23 cellular contexts compared by ENCODE assay signal in the genomic region with DNA sequence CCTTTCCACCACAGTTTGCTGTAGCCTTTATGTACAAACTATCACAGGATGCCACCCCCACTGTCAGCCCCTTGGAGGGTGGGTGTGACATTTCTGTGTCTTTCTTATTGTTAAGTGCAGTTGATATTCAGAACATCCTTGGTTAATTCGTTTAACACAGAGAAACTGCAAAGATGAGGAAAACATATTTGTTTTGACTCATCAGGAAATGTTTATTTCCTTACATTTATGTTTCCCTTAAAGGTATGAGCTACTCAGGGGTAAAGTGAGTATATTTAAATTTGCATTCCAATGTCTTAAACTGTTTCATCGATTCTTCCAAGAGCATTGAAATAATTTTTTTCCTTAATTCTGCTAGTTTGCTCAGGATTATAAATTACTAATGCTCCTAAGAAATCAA.
A peak's percentile ranks its signal among the peaks of the same experiment; 100 is the strongest.
DNase-seq lines count a peak whose midpoint lies in the region; ATAC-seq, FAIRE-seq and TF ChIP-seq lines count a peak whose summit lies in the region.
"Had no signal": no experiment of that assay in that cellular context is flagged by ENCODE, and none has a peak within 500 bp of the region (broad histone marks: within the 10 kb centered on the region; RNA-seq: fewer than 3 reads in every experiment).

No MANE protein-coding gene starts in this region.

- H3K4me1 ChIP-seq in A549 (peaks cover 11% of the 10 kb centered on the region), IMR-90 (ENCODE audit: control insufficient read depth, insufficient read depth, low read length) (0 out of 2 replicates have a peak, but pooled peaks cover 3% of the 10 kb centered on the region), PC-9 (replicated peaks; ENCODE audit: insufficient read depth) (peaks cover 16% of the 10 kb centered on the region), endothelial cell of umbilical vein (ENCODE audit: control insufficient read depth, extremely low read depth, insufficient read depth, low read length) (peaks cover 16% of the 10 kb centered on the region), MM.1S (ENCODE audit: low read length) (no peaks in the 10 kb centered on the region)
- H3K4me1 ChIP-seq: BLaER1 treated with 17β-estradiol and CSF1 and Interleukin-3, amounts not matched to agents 10 nM and 100 nM had no signal

- H3K9me2 ChIP-seq in PC-9 (ENCODE audit: insufficient read depth): no peaks in the 10 kb centered on the region
- no peaks in the 10 kb centered on the region for H3K9me2 ChIP-seq in MM.1S (replicated peaks; ENCODE audit: insufficient read depth, low read length)

- no peak overlapping the region for H3K9ac ChIP-seq in IMR-90 (ENCODE audit: low read depth, low read length)
- no peak overlapping the region for H3K9ac ChIP-seq in endothelial cell of umbilical vein (replicated peaks; ENCODE audit: extremely low read depth, insufficient read depth, low read length)
- H3K9ac ChIP-seq in MM.1S (ENCODE audit: low read length): no peak overlapping the region
- H3K9ac ChIP-seq: BLaER1 treated with 17β-estradiol and CSF1 and Interleukin-3, amounts not matched to agents 10 nM and 100 nM had no signal

- H3F3A ChIP-seq in PC-9 (ENCODE audit: insufficient read depth, low read depth): no peaks in the 10 kb centered on the region
- no peaks in the 10 kb centered on the region for H3F3A ChIP-seq in MM.1S (ENCODE audit: insufficient read depth, low read length)

- peak overlapping the region; percentile 44 for H3K4me2 ChIP-seq in A549
- H3K4me2 ChIP-seq in IMR-90 (ENCODE audit: low read depth, low read length): no peak overlapping the region
- H3K4me2 ChIP-seq in PC-9: peak overlapping the region; percentile 32
- H3K4me2 ChIP-seq in endothelial cell of umbilical vein (ENCODE audit: insufficient read depth, low read length): peak overlapping the region; percentile 57
- no peak overlapping the region for H3K4me2 ChIP-seq in MM.1S (ENCODE audit: low read depth, low read length)
- H3K4me2 ChIP-seq: BLaER1 treated with 17β-estradiol and CSF1 and Interleukin-3, amounts not matched to agents 10 nM and 100 nM had no signal

- dilution Hi-C loops in IMR-90 (cut with HindIII; ENCODE audit: low sequenced_read_pairs, unreplicated experiment): no loop called here
- dilution Hi-C loops in endothelial cell of umbilical vein (cut with MboI; ENCODE audit: extremely low pct_ligation_motif_present, low sequenced_read_pairs): no loop called here

- no peak overlapping the region for H3K4me3 Mint-ChIP-seq in T-helper 2 cell treated with Interferon-gamma antibody and Interleukin-4, amounts not matched to agents 5 μg/mL and 100 μg/mL, for 36 hours
- H3K4me3 Mint-ChIP-seq: B cell; CD4-positive, alpha-beta T cell; CD8-positive, alpha-beta T cell had no signal

- no peak for TF ChIP-seq RAD21 in A549 (conservative IDR thresholded peaks at IDR 0.05 in 1 of 2, IDR thresholded peaks at IDR 0.05 in 1 of 2)
- TF ChIP-seq RAD21 in IMR-90 (IDR thresholded peaks at IDR 0.05; ENCODE audit: low read length): no peak

- no peak overlapping the region for H3K27ac ChIP-seq in A549
- no peak overlapping the region for H3K27ac ChIP-seq in IMR-90 (ENCODE audit: insufficient read depth, low read length)
- no peak overlapping the region for H3K27ac ChIP-seq in PC-9
- H3K27ac ChIP-seq in endothelial cell of umbilical vein (ENCODE audit: insufficient read depth, low read depth, low read length): no peak overlapping the region
- no peak overlapping the region for H3K27ac ChIP-seq in MM.1S (ENCODE audit: low read length)
- H3K27ac ChIP-seq: BLaER1 treated with 17β-estradiol and CSF1 and Interleukin-3, amounts not matched to agents 10 nM and 100 nM; C4-2B had no signal

- TF ChIP-seq EP300 in A549 (IDR thresholded peaks at IDR 0.05): no peak

- H2AFZ ChIP-seq in IMR-90 (replicated peaks; ENCODE audit: low read length, poor library complexity) (no peak overlapping the region), PC-9 (no peak overlapping the region), endothelial cell of umbilical vein (ENCODE audit: low read depth, low read length) (no peak overlapping the region), MM.1S (ENCODE audit: low read length) (no peak overlapping the region)

- H3K36me3 Mint-ChIP-seq in T-helper 2 cell treated with Interferon-gamma antibody and Interleukin-4, amounts not matched to agents 5 μg/mL and 100 μg/mL, for 36 hours (ENCODE audit: low read depth): no peaks in the 10 kb centered on the region
- H3K36me3 Mint-ChIP-seq: CD8-positive, alpha-beta T cell had no signal

- DNase-seq in A549 (ENCODE audit: low read depth in 1 of 2, low spot score in 1 of 2) (no peak), IMR-90 (no peak), PC-9 (peak in 1 of 2 experiments; percentile 67), endothelial cell of umbilical vein (ENCODE audit: low read depth, low spot score) (peak; percentile 43), MM.1S (no peak), GM20000 (ENCODE audit: low spot score) (no peak)
- DNase-seq in T-helper 2 cell treated with Interferon-gamma antibody and Interleukin-4, amounts not matched to agents 5 μg/mL and 100 μg/mL, for 36 hours (ENCODE audit: low spot score): no peak
- DNase-seq: 8988T; AML-193; Caco-2; Calu3; CD4-positive, alpha-beta T cell; CD8-positive, alpha-beta T cell; DMS79 treated with DMSO at 0.1 percent for 48 hours; GF-D8 had no signal

- WGBS in A549 (ENCODE audit: missing lambda C conversion rate): 2% methylated on average over 2 of the region's 2 CpGs
- WGBS in IMR-90 (ENCODE audit: extremely low coverage in 2 of 2, insufficient read length in 1 of 2), 2 experiments: no CpG with 5 or more reads among the region's 2 CpGs

- no peak overlapping the region for H2BK15ac ChIP-seq in IMR-90 (ENCODE audit: low read depth, low read length)

- H2AK5ac ChIP-seq in IMR-90 (ENCODE audit: low read depth, low read length): no peak overlapping the region

- ATAC-seq in A549: peak in 1 of 2 experiments; percentile 23; a peak in 1 of 6 replicates
- ATAC-seq in IMR-90 (ENCODE audit: low read depth): no peak; the same call in 1 of the 2 replicates
- ATAC-seq: CD8-positive, alpha-beta T cell had no signal

- CTCF ChIA-PET in A549 (lab: Yijun Ruan, JAX): no interaction called here
- CTCF ChIA-PET in IMR-90 (lab: Yijun Ruan, JAX): no interaction called here
- CTCF ChIA-PET in PC-9 (lab: Charles Lee): no interaction called here
- CTCF ChIA-PET in endothelial cell of umbilical vein (lab: Charles Lee): interaction anchor here (1.6 kb wide), 1 partner anchor 17 kb away, joined by 3 read pairs; no protein-coding TSS in a partner anchor

- no peaks in the 10 kb centered on the region for H3K79me1 ChIP-seq in IMR-90 (ENCODE audit: low read depth in 1 of 2, low read length in 2 of 2)

- peaks cover 5% of the 10 kb centered on the region for H3K4me1 Mint-ChIP-seq in T-helper 2 cell treated with Interferon-gamma antibody and Interleukin-4, amounts not matched to agents 5 μg/mL and 100 μg/mL, for 36 hours (ENCODE audit: low read depth)
- H3K4me1 Mint-ChIP-seq: B cell had no signal

- no peak overlapping the region for H3K23ac ChIP-seq in IMR-90 (ENCODE audit: low read depth, low read length)

- peak overlapping the region; percentile 10 for H2AK9ac ChIP-seq in IMR-90 (replicated peaks; ENCODE audit: low read depth, low read length, poor library complexity)

- H3K9me3 ChIP-seq in A549: no peaks in the 10 kb centered on the region
- peaks cover 1% of the 10 kb centered on the region; the same call in 1 of the 2 replicates for H3K9me3 ChIP-seq in IMR-90 (ENCODE audit: control insufficient read depth, insufficient read depth, low read length)
- no peaks in the 10 kb centered on the region for H3K9me3 ChIP-seq in PC-9 (ENCODE audit: insufficient read depth, low read depth)
- H3K9me3 ChIP-seq in endothelial cell of umbilical vein (replicated peaks; ENCODE audit: control insufficient read depth, insufficient read depth, low read length): peaks cover 4% of the 10 kb centered on the region
- H3K9me3 ChIP-seq in MM.1S (replicated peaks; ENCODE audit: insufficient read depth, low read length): no peaks in the 10 kb centered on the region

- H2BK5ac ChIP-seq in IMR-90 (ENCODE audit: low read depth, low read length, poor library complexity, severe bottlenecking): no peak overlapping the region

- no peak overlapping the region for H4K8ac ChIP-seq in IMR-90 (ENCODE audit: low read depth in 2 of 2, low read length in 2 of 2)

- TF ChIP-seq POLR2A in A549 (IDR thresholded peaks at IDR 0.05; ENCODE audit: low read length): no peak
- TF ChIP-seq POLR2A in IMR-90 (IDR thresholded peaks at IDR 0.05; ENCODE audit: low read depth, low read length): no peak
- TF ChIP-seq POLR2A in endothelial cell of umbilical vein (IDR thresholded peaks at IDR 0.05; ENCODE audit: low read depth, low read length): no peak

- H3K56ac ChIP-seq in IMR-90 (ENCODE audit: extremely low read depth, insufficient read depth, low read length): no peak overlapping the region

- H3K4me3 ChIP-seq in A549 (no peak overlapping the region), IMR-90 (ENCODE audit: insufficient read depth, low read depth, low read length) (no peak overlapping the region), PC-9 (no peak overlapping the region), endothelial cell of umbilical vein (replicated peaks in 1 of 3; ENCODE audit: insufficient read depth in 1 of 3, low read depth in 1 of 3, low read length in 3 of 3) (peak overlapping the region in 1 of 3 experiments; percentile 45), MM.1S (ENCODE audit: low read length) (no peak overlapping the region)
- H3K4me3 ChIP-seq: BLaER1 treated with 17β-estradiol and CSF1 and Interleukin-3, amounts not matched to agents 10 nM and 100 nM had no signal

- H3K27ac Mint-ChIP-seq in T-helper 2 cell treated with Interferon-gamma antibody and Interleukin-4, amounts not matched to agents 5 μg/mL and 100 μg/mL, for 36 hours: no peak overlapping the region
- H3K27ac Mint-ChIP-seq: B cell; CD4-positive, alpha-beta T cell; CD8-positive, alpha-beta T cell had no signal

- TF ChIP-seq CTCF in A549 (IDR thresholded peaks at IDR 0.05) (no peak), IMR-90 (conservative IDR thresholded peaks at IDR 0.05; ENCODE audit: low read depth, low read length) (no peak), PC-9 (conservative IDR thresholded peaks at IDR 0.05) (no peak), endothelial cell of umbilical vein (IDR thresholded peaks at IDR 0.05; ENCODE audit: extremely low read depth in 1 of 2, insufficient read depth in 1 of 2, low read depth in 1 of 2, low read length in 2 of 2) (no peak), MM.1S (IDR thresholded peaks at IDR 0.05; ENCODE audit: low read length) (no peak), GM20000 (IDR thresholded peaks at IDR 0.05; ENCODE audit: extremely low read depth, missing control alignments) (no peak)

- no peaks in the 10 kb centered on the region for H3K79me2 ChIP-seq in PC-9 (ENCODE audit: low read depth)
- no peaks in the 10 kb centered on the region for H3K79me2 ChIP-seq in endothelial cell of umbilical vein (ENCODE audit: control insufficient read depth, insufficient read depth, low read length)
- no peaks in the 10 kb centered on the region for H3K79me2 ChIP-seq in MM.1S (ENCODE audit: low read length)

- H3K14ac ChIP-seq in IMR-90 (replicated peaks; ENCODE audit: low read depth, low read length): no peak overlapping the region

- H3K9me3 Mint-ChIP-seq in T-helper 2 cell treated with Interferon-gamma antibody and Interleukin-4, amounts not matched to agents 5 μg/mL and 100 μg/mL, for 36 hours: no peaks in the 10 kb centered on the region
- H3K9me3 Mint-ChIP-seq: CD4-positive, alpha-beta T cell; CD8-positive, alpha-beta T cell had no signal

- H4K20me1 ChIP-seq in IMR-90 (ENCODE audit: insufficient read depth, low read length): no peaks in the 10 kb centered on the region
- H4K20me1 ChIP-seq in PC-9 (ENCODE audit: insufficient read depth): no peaks in the 10 kb centered on the region
- no peaks in the 10 kb centered on the region for H4K20me1 ChIP-seq in endothelial cell of umbilical vein (replicated peaks; ENCODE audit: control insufficient read depth, extremely low read depth, insufficient read depth, low read length)
- H4K20me1 ChIP-seq in MM.1S (ENCODE audit: insufficient read depth, low read length): no peaks in the 10 kb centered on the region
- H4K20me1 ChIP-seq: BLaER1 treated with 17β-estradiol and CSF1 and Interleukin-3, amounts not matched to agents 10 nM and 100 nM had no signal

- no peak overlapping the region for H3K18ac ChIP-seq in IMR-90 (ENCODE audit: low read depth, low read length)

- no peak overlapping the region for H2BK20ac ChIP-seq in IMR-90 (ENCODE audit: low read depth, low read length)

- no peak overlapping the region; the same call in 1 of the 2 replicates for H3K4ac ChIP-seq in IMR-90 (ENCODE audit: low read depth, low read length)

- no TSS peak for BruUV-seq in IMR-90 (replicated peaks; lab: Mats Ljungman, UMichigan)
- no TSS peak for BruUV-seq in PC-9 (replicated peaks; lab: Mats Ljungman, UMichigan)
- BruUV-seq in endothelial cell of umbilical vein (replicated peaks; lab: Mats Ljungman, UMichigan): no TSS peak

- no peak overlapping the region for H4K91ac ChIP-seq in IMR-90 (ENCODE audit: insufficient read depth, low read depth, low read length)

- H3K9me1 ChIP-seq in IMR-90 (ENCODE audit: insufficient read depth, low read length): no peaks in the 10 kb centered on the region
- H3K9me1 ChIP-seq in endothelial cell of umbilical vein (replicated peaks; ENCODE audit: control insufficient read depth, extremely low read depth, insufficient read depth, low read length): no peaks in the 10 kb centered on the region

- no peak overlapping the region for H4K5ac ChIP-seq in IMR-90 (ENCODE audit: low read depth, low read length)

- no peak overlapping the region for H2BK120ac ChIP-seq in IMR-90 (ENCODE audit: low read depth, low read length)

- H3K27me3 ChIP-seq in IMR-90 (ENCODE audit: control insufficient read depth, insufficient read depth, low read length): no peaks in the 10 kb centered on the region
- H3K27me3 ChIP-seq in PC-9 (ENCODE audit: insufficient read depth, low read depth): no peaks in the 10 kb centered on the region
- no peaks in the 10 kb centered on the region for H3K27me3 ChIP-seq in endothelial cell of umbilical vein (ENCODE audit: control insufficient read depth in 2 of 2, insufficient read depth in 2 of 2, low read length in 2 of 2)
- no peaks in the 10 kb centered on the region for H3K27me3 ChIP-seq in MM.1S (replicated peaks; ENCODE audit: insufficient read depth, low read length)
- H3K27me3 ChIP-seq: BLaER1 treated with 17β-estradiol and CSF1 and Interleukin-3, amounts not matched to agents 10 nM and 100 nM had no signal

- no peaks in the 10 kb centered on the region for H3K27me3 Mint-ChIP-seq in T-helper 2 cell treated with Interferon-gamma antibody and Interleukin-4, amounts not matched to agents 5 μg/mL and 100 μg/mL, for 36 hours (ENCODE audit: low read depth)
- H3K27me3 Mint-ChIP-seq: CD4-positive, alpha-beta T cell had no signal

- in situ Hi-C loops in IMR-90 (cut with MboI; ENCODE audit: low sequenced_read_pairs): no loop called here

- POLR2A ChIA-PET in A549 (lab: Yijun Ruan, JAX): no interaction called here
- POLR2A ChIA-PET in IMR-90 (lab: Charles Lee; ENCODE audit: unreplicated experiment): no interaction called here
- POLR2A ChIA-PET in PC-9 (lab: Charles Lee; ENCODE audit: unreplicated experiment): no interaction called here
- POLR2A ChIA-PET in endothelial cell of umbilical vein (lab: Charles Lee): no interaction called here

- FAIRE-seq in A549 (lab: Jason Lieb, UNC) (no peak), endothelial cell of umbilical vein (lab: Jason Lieb, UNC) (no peak)
- FAIRE-seq: A204.1, D721Med, G401.6, GM12891, GM19239 had no signal

- intact Hi-C loops in IMR-90 (cut with micrococcal nuclease): no loop called here
- intact Hi-C loops in PC-9 (cut with micrococcal nuclease; ENCODE audit: unreplicated experiment): no loop called here
- intact Hi-C loops in endothelial cell of umbilical vein (cut with micrococcal nuclease): loop anchor here (1.0 to 2.0 kb wide), 2 partner anchors 18 to 22 kb away; no protein-coding TSS in a partner anchor

- no peaks in the 10 kb centered on the region for H3K36me3 ChIP-seq in IMR-90 (ENCODE audit: control insufficient read depth, insufficient read depth, low read length)
- no peaks in the 10 kb centered on the region for H3K36me3 ChIP-seq in PC-9 (ENCODE audit: low read depth)
- no peaks in the 10 kb centered on the region for H3K36me3 ChIP-seq in endothelial cell of umbilical vein (ENCODE audit: control insufficient read depth in 2 of 2, extremely low read depth in 1 of 2, insufficient read depth in 2 of 2, low read length in 2 of 2)
- H3K36me3 ChIP-seq in MM.1S (replicated peaks; ENCODE audit: insufficient read depth, low read length): no peaks in the 10 kb centered on the region
- H3K36me3 ChIP-seq: BLaER1 treated with 17β-estradiol and CSF1 and Interleukin-3, amounts not matched to agents 10 nM and 100 nM had no signal

Comparison
In these comparisons a context has a peak if more than half of its experiments do, and no peak if none do; other contexts are left out.
1. H3K4me2 ChIP-seq: peak in A549 (single experiment), PC-9 (single experiment) and endothelial cell of umbilical vein (single experiment); none in IMR-90 (single experiment) and MM.1S (single experiment).